In genomic region chr1:204564835-204565234, GRCh38 we compare ENCODE assay signal across 9 cellular contexts. TPM values are rescaled to one million over a fixed set of nuclear protein-coding genes. Genes with fewer than 3 reads are reported as not detected.
A peak's percentile ranks its signal among the peaks of the same experiment; 100 is the strongest.
DNase-seq lines count a peak whose midpoint lies in the region; ATAC-seq, FAIRE-seq and TF ChIP-seq lines count a peak whose summit lies in the region.
"Had no signal": no experiment of that assay in that cellular context is flagged by ENCODE, and none has a peak within 500 bp of the region (broad histone marks: within the 10 kb centered on the region; RNA-seq: fewer than 3 reads in every experiment).

No MANE protein-coding gene starts in this region.

- H3K9me3 ChIP-seq in GM12878 (replicated peaks; ENCODE audit: control insufficient read depth, insufficient read depth, low read length), result no peaks in the 10 kb centered on the region
- H3K9me3 ChIP-seq in heart right ventricle, result no peaks in the 10 kb centered on the region
- no peaks in the 10 kb centered on the region for H3K9me3 ChIP-seq in osteoblast (ENCODE audit: low read depth, low read length)

- DNase-seq in GM10266 (ENCODE audit: extremely low spot score) (peak; percentile 76), GM12878 (ENCODE audit: low read depth, low spot score) (peak; percentile 73), NCI-H2029 (lab: John Stamatoyannopoulos, UW) (no peak), heart right ventricle (no peak), osteoblast (ENCODE audit: insufficient read length, low spot score, missing footprints) (no peak), dermis blood vessel endothelial cell (no peak)
- DNase-seq: stimulated activated CD4-positive, alpha-beta T cell treated with anti-CD3 and anti-CD28 coated beads, Interleukin-4, amount 100 ng/mL, for 4 hours had no signal

- in situ Hi-C loops in GM12878 (cut with MboI), result loop anchor here (5.0 kb wide), 2 partner anchors 197 to 242 kb away; no protein-coding TSS in a partner anchor

- no peak overlapping the region for H2AFZ ChIP-seq in GM12878 (ENCODE audit: control insufficient read depth, low read depth, low read length)
- no peak overlapping the region for H2AFZ ChIP-seq in osteoblast (ENCODE audit: low read length)

- no peak overlapping the region; the same call in 1 of the 2 replicates for H3K9ac ChIP-seq in GM12878 (ENCODE audit: control insufficient read depth, insufficient read depth, low read length)

- RAD21 ChIA-PET in GM12878 (lab: Charles Lee; ENCODE audit: unreplicated experiment), result interaction anchor here (0.7 to 4.9 kb wide), 22 partner anchors 8 to 378 kb away, joined by 3 to 81 read pairs (median 6); partner anchors contain the start of gene MDM4

- CTCF ChIA-PET in GM12878 (lab: Yijun Ruan, JAX), result interaction anchor here (1.0 to 11.0 kb wide), 26 partner anchors 8 to 250 kb away, joined by 3 to 279 read pairs (median 8); no protein-coding TSS in a partner anchor

- TF ChIP-seq EP300 in GM12878 (IDR thresholded peaks at IDR 0.05; ENCODE audit: borderline replicate concordance in 1 of 2, control insufficient read depth in 1 of 2, low read depth in 2 of 2, low read length in 2 of 2), result peak; percentile 88 to 95; a peak in 3 of 4 replicates

- WGBS in GM12878 (ENCODE audit: insufficient coverage, insufficient replicate concordance, low lambda C conversion rate, missing lambda C conversion rate), result 0% methylated on average over 4 of the region's 4 CpGs
- WGBS in heart right ventricle, 2 donors, result 83 to 89% methylated on average over 4 of the region's 4 CpGs

- no peak overlapping the region for H3K4me2 ChIP-seq in GM12878 (ENCODE audit: control insufficient read depth, insufficient read depth)
- H3K4me2 ChIP-seq in osteoblast (ENCODE audit: insufficient read depth, low read length), result no peak overlapping the region

- 0 out of 2 replicates have a peak, but pooled peaks cover 2% of the 10 kb centered on the region for H4K20me1 ChIP-seq in GM12878 (ENCODE audit: control insufficient read depth, insufficient read depth)
- peaks cover 3% of the 10 kb centered on the region for H4K20me1 ChIP-seq in osteoblast (ENCODE audit: insufficient read depth, low read length)

- TF ChIP-seq CTCF in GM10266 (IDR thresholded peaks at IDR 0.05; ENCODE audit: control insufficient read depth, insufficient read depth, low read depth, missing control alignments), result no peak
- TF ChIP-seq CTCF in GM12878 (IDR thresholded peaks at IDR 0.05 in 2 of 3, conservative IDR thresholded peaks at IDR 0.05 in 1 of 3; ENCODE audit: control insufficient read depth in 2 of 3, extremely low read depth in 1 of 3, insufficient read depth in 1 of 3, low read depth in 3 of 3, low read length in 3 of 3), result no peak
- TF ChIP-seq CTCF in heart right ventricle (IDR thresholded peaks at IDR 0.05), result no peak
- no peak for TF ChIP-seq CTCF in osteoblast (IDR thresholded peaks at IDR 0.05; ENCODE audit: extremely low read depth, low read depth, low read length)

- POLR2A ChIA-PET in GM12878 (lab: Charles Lee), result interaction anchor here (1.4 kb wide), 1 partner anchor 15 kb away, joined by 4 read pairs; no protein-coding TSS in a partner anchor

- TF ChIP-seq POLR2A in GM12878 (IDR thresholded peaks at IDR 0.05; ENCODE audit: low read depth, low read length), result no peak

- SMC1A ChIA-PET in GM12878 (lab: Charles Lee; ENCODE audit: uncharacterized antibody, unreplicated experiment), result interaction anchor here (0.8 to 8.3 kb wide), 25 partner anchors 9 to 248 kb away, joined by 3 to 85 read pairs (median 5); no protein-coding TSS in a partner anchor

- ATAC-seq in GM19455 (IDR thresholded peaks at IDR 0.05; ENCODE audit: unreplicated experiment) (peak; percentile 81), HG03139 (IDR thresholded peaks at IDR 0.05; ENCODE audit: unreplicated experiment) (peak; percentile 75), GM12878 (peak; percentile 93), heart right ventricle (no peak)

- peak; percentile 98 for FAIRE-seq in GM12878 (lab: Jason Lieb, UNC)

- H3K4me3 ChIP-seq in GM12878 (no peak overlapping the region), heart right ventricle (no peak overlapping the region), osteoblast (ENCODE audit: insufficient read depth, low read length) (no peak overlapping the region)

- intact Hi-C loops in GM12878 (cut with micrococcal nuclease; ENCODE audit: unreplicated experiment), result loop anchor here (1.0 to 10.0 kb wide), 6 partner anchors 13 to 380 kb away; no protein-coding TSS in a partner anchor
- intact Hi-C loops in heart right ventricle (cut with DNase I), result loop anchor here in 8 of 10 donors (1.0 to 10.0 kb wide), 7 partner anchors 197 to 380 kb away; no protein-coding TSS in a partner anchor

- H3K4me1 ChIP-seq in GM12878 (ENCODE audit: control insufficient read depth, insufficient read depth, low read length) (peaks cover 24% of the 10 kb centered on the region), heart right ventricle (peaks cover 0 to 3% (median 0%) of the 10 kb centered on the region in 9 donors), osteoblast (ENCODE audit: insufficient read depth, low read length) (peaks cover 10% of the 10 kb centered on the region)

- no peaks in the 10 kb centered on the region for H3K27me3 ChIP-seq in GM12878 (replicated peaks in 1 of 2; ENCODE audit: control insufficient read depth in 2 of 2, insufficient read depth in 2 of 2, low read length in 1 of 2)
- no peaks in the 10 kb centered on the region for H3K27me3 ChIP-seq in heart right ventricle
- H3K27me3 ChIP-seq in osteoblast (ENCODE audit: insufficient read depth, low read length), result no peaks in the 10 kb centered on the region

- no peak for TF ChIP-seq RAD21 in GM12878 (IDR thresholded peaks at IDR 0.05; ENCODE audit: insufficient read depth, low read depth, low read length)

- H3K36me3 ChIP-seq in GM12878 (ENCODE audit: control insufficient read depth in 2 of 2, insufficient read depth in 2 of 2, low read length in 1 of 2) (peaks cover 0 to 20% of the 10 kb centered on the region in 2 experiments; a peak in 2 of 4 replicates), heart right ventricle (peaks cover 0 to 53% (median 0%) of the 10 kb centered on the region in 9 donors), osteoblast (ENCODE audit: insufficient read depth, low read length) (no peaks in the 10 kb centered on the region)

- H3K79me2 ChIP-seq in GM12878 (ENCODE audit: control insufficient read depth, insufficient read depth, low read length) (no peaks in the 10 kb centered on the region), osteoblast (ENCODE audit: insufficient read depth, low read length) (no peaks in the 10 kb centered on the region)

- BruUV-seq in GM12878 (replicated peaks; lab: Mats Ljungman, UMichigan), result no TSS peak

- H3K27ac ChIP-seq in GM12878 (ENCODE audit: control insufficient read depth, insufficient read depth) (peak overlapping the region; percentile 61), heart right ventricle (no peak overlapping the region), osteoblast (ENCODE audit: low read depth, low read length) (no peak overlapping the region)

TF ChIP-seq in GM12878, 131 proteins besides CTCF, POLR2A, EP300 and RAD21 (continues in another document):
- TF ChIP-seq NR2F1 (conservative IDR thresholded peaks at IDR 0.05) (0 out of 2 replicates have a peak, but pooled peaks have one; percentile 24), RUNX3 (IDR thresholded peaks at IDR 0.05; ENCODE audit: low read length) (peak; percentile 91), SPI1 (IDR thresholded peaks at IDR 0.05; ENCODE audit: borderline replicate concordance, insufficient read depth, low read depth, low read length) (peak; percentile 60; the same call in 1 of the 2 replicates), TAF1 (IDR thresholded peaks at IDR 0.05; ENCODE audit: borderline replicate concordance, low read depth, low read length) (no peak), BHLHE40 (IDR thresholded peaks at IDR 0.05; ENCODE audit: borderline replicate concordance in 1 of 2, low read depth in 2 of 2, low read length in 1 of 2) (peak; percentile 18 to 49; a peak in 2 of 4 replicates), IRF3 (IDR thresholded peaks at IDR 0.05) (no peak), PAX5 (IDR thresholded peaks at IDR 0.05; ENCODE audit: borderline replicate concordance, low read depth, low read length) (peak; percentile 77), CREM (IDR thresholded peaks at IDR 0.05; ENCODE audit: low read depth) (peak; percentile 77), IRF4 (IDR thresholded peaks at IDR 0.05; ENCODE audit: low read depth, low read length) (0 out of 2 replicates have a peak, but pooled peaks have one; percentile 30), DPF2 (IDR thresholded peaks at IDR 0.05) (peak; percentile 70; the same call in 1 of the 2 replicates)

RNA-seq across cellular contexts. Expression of gene MDM4, which starts 48.6 kb away (rescaled TPM):
- 590 and 594 TPM in 2 replicates for total RNA-seq in GM12878 (2013; cell fraction: nucleolus; rRNA removed)
- total RNA-seq in GM12878 (2014; rRNA removed), result 36.8 and 43.9 TPM in 2 replicates
- total RNA-seq in GM12878 (2014; rRNA removed; fragmentation: Illumina TruSeq; extraction: Trizol), result 36.1 and 37.8 TPM in 2 replicates
- total RNA-seq in GM12878 (2021), result 54.5 and 64.5 TPM in 2 replicates
- 12.2 TPM for polyA plus RNA-seq in GM12878 (2011; ENCODE audit: low read depth)
- polyA plus RNA-seq in GM12878 (2011; rRNA removed), result 74.4 and 108 TPM in 2 replicates
- polyA plus RNA-seq in GM12878 (2011; cell fraction: cytosol; rRNA removed), result 22.1 and 23.4 TPM in 2 replicates
- 82.8 and 85.3 TPM in 2 replicates for polyA plus RNA-seq in GM12878 (2011; cell fraction: nucleus; rRNA removed)
- polyA plus RNA-seq in GM12878 (2012), result 17.2 and 22.3 TPM in 2 replicates
- polyA plus RNA-seq in GM12878 (2014; fragmentation: Illumina TruSeq; extraction: Trizol), result 12.4 and 13.7 TPM in 2 replicates
- polyA plus RNA-seq in GM12878 (2014; fragmentation: Nextera tagmentation; extraction: Ambion mirVana), result 10 to 100 TPM in 1 of 2 experiments, 1 to 10 TPM in 1; 2.5 to 11.5 TPM
- 20.5 and 20.6 TPM in 2 replicates for polyA plus RNA-seq in GM12878 (2014; rRNA removed)
- polyA plus RNA-seq in GM12878 (2016; fragmentation: Nextera tagmentation; extraction: Ambion mirVana), result 10 to 100 TPM; 22.3 to 23.2 TPM
- polyA minus RNA-seq in GM12878 (2011; rRNA and poly(A)+ RNA removed), result 148 and 214 TPM in 2 replicates
- polyA minus RNA-seq in GM12878 (2011; cell fraction: cytosol; rRNA and poly(A)+ RNA removed), result 33.7 and 38.1 TPM in 2 replicates
- polyA minus RNA-seq in GM12878 (2011; cell fraction: nucleus; rRNA and poly(A)+ RNA removed), result 161 and 227 TPM in 2 replicates
- 10 to 100 TPM; 30.7 to 43.7 (median 40.5) TPM for total RNA-seq in heart right ventricle
- polyA plus RNA-seq in heart right ventricle, result 10 to 100 TPM in 1 of 2 donors, 1 to 10 TPM in 1; 3.7 to 17.6 TPM
- 40.2 and 47.7 TPM in 2 replicates for total RNA-seq in osteoblast
- total RNA-seq in dermis blood vessel endothelial cell, result 19.3 and 30.8 TPM in 2 replicates

Comparison
In these comparisons a context has a peak if more than half of its experiments do, and no peak if none do; other contexts are left out.
1. DNase-seq: peak in GM10266 (single experiment) and GM12878 (single experiment); none in NCI-H2029 (single experiment), heart right ventricle (0 of 2), osteoblast (single experiment) and dermis blood vessel endothelial cell (single experiment).
2. ATAC-seq: peak in GM19455 (single experiment), HG03139 (single experiment) and GM12878 (single experiment); none in heart right ventricle (0 of 8).